Comparison of ENCODE assay signal across 22 cellular contexts in the genomic region with DNA sequence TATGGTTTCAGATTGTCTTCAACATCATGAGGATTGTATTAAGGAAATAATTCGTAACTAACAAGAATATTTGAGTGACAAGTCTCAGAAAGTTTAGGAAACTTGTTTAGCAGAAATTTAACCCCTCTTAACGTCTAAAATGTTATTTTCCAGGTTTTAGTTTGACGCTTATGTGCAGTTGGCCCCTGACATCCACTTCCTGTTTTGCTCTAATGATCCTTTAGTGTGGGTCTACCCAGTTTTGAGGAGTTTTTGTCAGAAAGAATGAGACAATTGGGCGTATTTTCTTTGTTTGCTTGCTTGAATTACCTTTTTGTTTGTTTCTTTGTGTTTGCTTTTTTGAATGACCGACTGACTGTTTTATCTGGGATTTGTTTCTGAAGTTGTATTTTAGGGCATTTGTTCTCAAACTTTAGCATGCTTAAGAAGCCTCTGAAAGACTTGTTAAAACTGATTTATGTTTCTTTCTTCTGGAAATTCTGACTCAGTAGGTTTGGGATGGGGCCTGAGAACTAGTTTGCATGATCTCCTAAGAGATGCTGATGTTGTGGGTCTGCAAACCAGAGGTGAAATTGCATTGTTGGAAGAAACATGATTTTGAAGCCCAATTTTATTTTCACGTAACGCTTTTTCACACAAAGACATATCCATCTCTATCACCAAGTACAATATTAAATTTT. TPM values are rescaled to one million over a fixed set of nuclear protein-coding genes. Genes with fewer than 3 reads are reported as not detected.
DNase-seq lines count a peak whose midpoint lies in the region; ATAC-seq and TF ChIP-seq lines count a peak whose summit lies in the region.
"Had no signal": no experiment of that assay in that cellular context is flagged by ENCODE, and none has a peak within 500 bp of the region (broad histone marks: within the 10 kb centered on the region; RNA-seq: fewer than 3 reads in every experiment).

No MANE protein-coding gene starts in this region.

- H3K27me3 Mint-ChIP-seq in GM23338 (ENCODE audit: insufficient read depth, low read depth, poor library complexity) (no peaks in the 10 kb centered on the region), nephron progenitor cell (ENCODE audit: low read depth, poor library complexity) (no peaks in the 10 kb centered on the region)
- no peaks in the 10 kb centered on the region for H3K27me3 Mint-ChIP-seq in activated T-helper 1 cell treated with anti-CD3 and anti-CD28 coated beads, Interleukin-12 subunit alpha, Interleukin-12 subunit beta, Interleukin-2, Interleukin-4 antibody, amounts not matched to agents 30 ng/mL and 10 ng/mL and 1 ng/mL, durations not matched to agents 14 hours and 24 hours and 36 hours (ENCODE audit: insufficient read depth)
- no peaks in the 10 kb centered on the region for H3K27me3 Mint-ChIP-seq in activated naive CD4-positive, alpha-beta T cell treated with anti-CD3 and anti-CD28 coated beads, Interleukin-2, amount 10 ng/mL, durations not matched to agents 7 days and 5 days
- H3K27me3 Mint-ChIP-seq: activated B cell treated with CpG ODN at 0.5 μM for 24 hours; activated CD4-positive, alpha-beta memory T cell treated with anti-CD3 and anti-CD28 coated beads, Interleukin-2, amount 10 ng/mL, durations not matched to agents 7 days and 5 days; natural killer cell treated with Interleukin-12 subunit alpha and Interleukin-12 subunit beta and Interleukin-15 and Interleukin-18, amount 100 ng/mL, for 72 hours had no signal

- H3K4me2 ChIP-seq in BLaER1 (peak overlapping the region; percentile 30), GM23338 (0 out of 2 replicates have a peak overlapping the region, but pooled peaks have one; percentile 4)

- no peaks in the 10 kb centered on the region for H3K27me3 ChIP-seq in BLaER1
- no peaks in the 10 kb centered on the region for H3K27me3 ChIP-seq in GM23338 (ENCODE audit: insufficient read depth)
- H3K27me3 ChIP-seq: upper lobe of left lung had no signal

- CTCF ChIA-PET in activated naive CD4-positive, alpha-beta T cell treated with anti-CD3 and anti-CD28 coated beads, Interleukin-2, amount 10 ng/mL, durations not matched to agents 7 days and 5 days (lab: Charles Lee): no interaction called here

- H4K20me1 ChIP-seq in BLaER1 (no peaks in the 10 kb centered on the region), GM23338 (replicated peaks; ENCODE audit: insufficient read depth) (no peaks in the 10 kb centered on the region)

- no peak overlapping the region for H3K4me3 ChIP-seq in BLaER1
- H3K4me3 ChIP-seq in GM23338: no peak overlapping the region
- H3K4me3 ChIP-seq: upper lobe of left lung had no signal

- no peak for TF ChIP-seq CTCF in GM23338 (conservative IDR thresholded peaks at IDR 0.05; ENCODE audit: low read depth in 2 of 2)
- no peak for TF ChIP-seq CTCF in nephron progenitor cell (IDR thresholded peaks at IDR 0.05)

- no peak overlapping the region for H3K27ac ChIP-seq in BLaER1
- H3K27ac ChIP-seq in GM23338 (ENCODE audit: low read depth): peak overlapping the region; percentile 46; the same call in 1 of the 2 replicates
- H3K27ac ChIP-seq: C4-2B, upper lobe of left lung had no signal

- peaks cover 16% of the 10 kb centered on the region for H3K36me3 Mint-ChIP-seq in GM23338 (ENCODE audit: low read depth)
- H3K36me3 Mint-ChIP-seq in activated T-helper 1 cell treated with anti-CD3 and anti-CD28 coated beads, Interleukin-12 subunit alpha, Interleukin-12 subunit beta, Interleukin-2, Interleukin-4 antibody, amounts not matched to agents 30 ng/mL and 10 ng/mL and 1 ng/mL, durations not matched to agents 14 hours and 24 hours and 36 hours (ENCODE audit: low read depth): peaks cover 5% of the 10 kb centered on the region
- H3K36me3 Mint-ChIP-seq in nephron progenitor cell (ENCODE audit: low read depth): peaks cover 17% of the 10 kb centered on the region
- H3K36me3 Mint-ChIP-seq in activated naive CD4-positive, alpha-beta T cell treated with anti-CD3 and anti-CD28 coated beads, Interleukin-2, amount 10 ng/mL, durations not matched to agents 7 days and 5 days: no peaks in the 10 kb centered on the region
- H3K36me3 Mint-ChIP-seq: immature natural killer cell; natural killer cell treated with Interleukin-12 subunit alpha and Interleukin-12 subunit beta and Interleukin-15 and Interleukin-18, amount 100 ng/mL, for 72 hours had no signal

- peaks cover 3% of the 10 kb centered on the region; the same call in 1 of the 2 replicates for H3K9me2 ChIP-seq in GM23338 (ENCODE audit: insufficient read depth)

- H3K4me1 ChIP-seq in BLaER1 (peaks cover 11% of the 10 kb centered on the region), GM23338 (ENCODE audit: insufficient read depth) (peaks cover 25% of the 10 kb centered on the region; the same call in 1 of the 2 replicates)
- H3K4me1 ChIP-seq: upper lobe of left lung had no signal

- intact Hi-C loops in activated T-helper 1 cell treated with anti-CD3 and anti-CD28 coated beads, Interleukin-12 subunit alpha, Interleukin-12 subunit beta, Interleukin-2, Interleukin-4 antibody, amounts not matched to agents 30 ng/mL and 10 ng/mL and 1 ng/mL, durations not matched to agents 14 hours and 24 hours and 36 hours (cut with micrococcal nuclease): no loop called here

- no peaks in the 10 kb centered on the region for H3K79me2 ChIP-seq in GM23338 (replicated peaks; ENCODE audit: insufficient read depth)

- H3F3A ChIP-seq in GM23338 (replicated peaks; ENCODE audit: low read depth): no peaks in the 10 kb centered on the region

- H3K4me3 Mint-ChIP-seq in GM23338 (no peak overlapping the region), nephron progenitor cell (no peak overlapping the region)
- H3K4me3 Mint-ChIP-seq in activated T-helper 1 cell treated with anti-CD3 and anti-CD28 coated beads, Interleukin-12 subunit alpha, Interleukin-12 subunit beta, Interleukin-2, Interleukin-4 antibody, amounts not matched to agents 30 ng/mL and 10 ng/mL and 1 ng/mL, durations not matched to agents 14 hours and 24 hours and 36 hours: no peak overlapping the region
- no peak overlapping the region for H3K4me3 Mint-ChIP-seq in activated naive CD4-positive, alpha-beta T cell treated with anti-CD3 and anti-CD28 coated beads, Interleukin-2, amount 10 ng/mL, durations not matched to agents 7 days and 5 days
- H3K4me3 Mint-ChIP-seq: activated B cell treated with CpG ODN at 0.5 μM for 24 hours; activated CD4-positive, alpha-beta memory T cell treated with anti-CD3 and anti-CD28 coated beads, Interleukin-2, amount 10 ng/mL, durations not matched to agents 7 days and 5 days; immature natural killer cell; natural killer cell treated with Interleukin-12 subunit alpha and Interleukin-12 subunit beta and Interleukin-15 and Interleukin-18, amount 100 ng/mL, for 72 hours had no signal

- H3K36me3 ChIP-seq in BLaER1: no peaks in the 10 kb centered on the region
- H3K36me3 ChIP-seq in GM23338 (ENCODE audit: insufficient read depth): 0 out of 2 replicates have a peak, but pooled peaks cover 5% of the 10 kb centered on the region
- H3K36me3 ChIP-seq: upper lobe of left lung had no signal

- H2AFZ ChIP-seq in GM23338: no peak overlapping the region

- H3K9me3 Mint-ChIP-seq in GM23338 (peaks cover 9% of the 10 kb centered on the region), nephron progenitor cell (peaks cover 5% of the 10 kb centered on the region)
- H3K9me3 Mint-ChIP-seq in activated T-helper 1 cell treated with anti-CD3 and anti-CD28 coated beads, Interleukin-12 subunit alpha, Interleukin-12 subunit beta, Interleukin-2, Interleukin-4 antibody, amounts not matched to agents 30 ng/mL and 10 ng/mL and 1 ng/mL, durations not matched to agents 14 hours and 24 hours and 36 hours: peaks cover 8% of the 10 kb centered on the region
- H3K9me3 Mint-ChIP-seq in activated naive CD4-positive, alpha-beta T cell treated with anti-CD3 and anti-CD28 coated beads, Interleukin-2, amount 10 ng/mL, durations not matched to agents 7 days and 5 days: peaks cover 1% of the 10 kb centered on the region
- H3K9me3 Mint-ChIP-seq: activated B cell treated with CpG ODN at 0.5 μM for 24 hours had no signal

- no peak for ATAC-seq in GM23338
- ATAC-seq: left lobe of liver; natural killer cell treated with Interleukin-12 subunit alpha and Interleukin-12 subunit beta and Interleukin-15 and Interleukin-18, amount 100 ng/mL, for 72 hours had no signal

- H3K4me1 Mint-ChIP-seq in GM23338 (peaks cover 6% of the 10 kb centered on the region), nephron progenitor cell (peaks cover 12% of the 10 kb centered on the region)
- H3K4me1 Mint-ChIP-seq in activated T-helper 1 cell treated with anti-CD3 and anti-CD28 coated beads, Interleukin-12 subunit alpha, Interleukin-12 subunit beta, Interleukin-2, Interleukin-4 antibody, amounts not matched to agents 30 ng/mL and 10 ng/mL and 1 ng/mL, durations not matched to agents 14 hours and 24 hours and 36 hours (ENCODE audit: low read depth): peaks cover 12% of the 10 kb centered on the region
- peaks cover 2% of the 10 kb centered on the region for H3K4me1 Mint-ChIP-seq in activated naive CD4-positive, alpha-beta T cell treated with anti-CD3 and anti-CD28 coated beads, Interleukin-2, amount 10 ng/mL, durations not matched to agents 7 days and 5 days
- H3K4me1 Mint-ChIP-seq: activated B cell treated with CpG ODN at 0.5 μM for 24 hours; activated CD4-positive, alpha-beta memory T cell treated with anti-CD3 and anti-CD28 coated beads, Interleukin-2, amount 10 ng/mL, durations not matched to agents 7 days and 5 days; immature natural killer cell had no signal

- no peak overlapping the region; the same call in 1 of the 2 replicates for H3K27ac Mint-ChIP-seq in GM23338
- H3K27ac Mint-ChIP-seq in activated T-helper 1 cell treated with anti-CD3 and anti-CD28 coated beads, Interleukin-12 subunit alpha, Interleukin-12 subunit beta, Interleukin-2, Interleukin-4 antibody, amounts not matched to agents 30 ng/mL and 10 ng/mL and 1 ng/mL, durations not matched to agents 14 hours and 24 hours and 36 hours: peak overlapping the region; percentile 35
- H3K27ac Mint-ChIP-seq in nephron progenitor cell: peak overlapping the region; percentile 30
- H3K27ac Mint-ChIP-seq in activated naive CD4-positive, alpha-beta T cell treated with anti-CD3 and anti-CD28 coated beads, Interleukin-2, amount 10 ng/mL, durations not matched to agents 7 days and 5 days: no peak overlapping the region
- H3K27ac Mint-ChIP-seq: activated B cell treated with CpG ODN at 0.5 μM for 24 hours; activated CD4-positive, alpha-beta memory T cell treated with anti-CD3 and anti-CD28 coated beads, Interleukin-2, amount 10 ng/mL, durations not matched to agents 7 days and 5 days; immature natural killer cell; natural killer cell treated with Interleukin-12 subunit alpha and Interleukin-12 subunit beta and Interleukin-15 and Interleukin-18, amount 100 ng/mL, for 72 hours had no signal

- peaks cover 4% of the 10 kb centered on the region; the same call in 1 of the 2 replicates for H3K9me3 ChIP-seq in BLaER1
- H3K9me3 ChIP-seq: upper lobe of left lung had no signal

- DNase-seq in GM23338 (ENCODE audit: low spot score) (no peak), nephron progenitor cell (no peak), cerebellar cortex (ENCODE audit: low spot score) (no peak), MV-4-11 (lab: John Stamatoyannopoulos, UW) (no peak), NCI-H2081 treated with DMSO at 0.1 percent for 48 hours (lab: John Stamatoyannopoulos, UW) (no peak)
- DNase-seq in activated T-helper 1 cell treated with anti-CD3 and anti-CD28 coated beads, Interleukin-12 subunit alpha, Interleukin-12 subunit beta, Interleukin-2, Interleukin-4 antibody, amounts not matched to agents 30 ng/mL and 10 ng/mL and 1 ng/mL, durations not matched to agents 14 hours and 24 hours and 36 hours (ENCODE audit: low spot score): no peak
- no peak for DNase-seq in activated naive CD4-positive, alpha-beta T cell treated with anti-CD3 and anti-CD28 coated beads, Interleukin-2, amount 10 ng/mL, durations not matched to agents 7 days and 5 days
- DNase-seq: activated B cell treated with CpG ODN at 0.5 μM for 24 hours; activated CD4-positive, alpha-beta memory T cell treated with anti-CD3 and anti-CD28 coated beads, Interleukin-2, amount 10 ng/mL, durations not matched to agents 7 days and 5 days; activated gamma-delta T cell treated with Interleukin-2 at 50 U/mL for 16 hours; amniotic stem cell; cortex of kidney; GDM1; immature natural killer cell; NCI-H1436; NCI-H524 treated with DMSO at 0.1 percent for 48 hours; T-helper 9 cell; upper lobe of left lung had no signal

- H3K9ac ChIP-seq in BLaER1: no peak overlapping the region

RNA-seq across cellular contexts. Expression of a gene that starts 20.6 kb away (rescaled TPM):
- 3.2 and 5.5 TPM in 2 replicates for total RNA-seq in GM23338 (2014; rRNA removed; shearing (Covaris generic))
- 4.4 and 7.4 TPM in 2 replicates for polyA plus RNA-seq in GM23338 (2016; fragmentation: Nextera tagmentation; extraction: Ambion mirVana)
- total RNA-seq in activated T-helper 1 cell treated with anti-CD3 and anti-CD28 coated beads, Interleukin-12 subunit alpha, Interleukin-12 subunit beta, Interleukin-2, Interleukin-4 antibody, amounts not matched to agents 30 ng/mL and 10 ng/mL and 1 ng/mL, durations not matched to agents 14 hours and 24 hours and 36 hours: 3.4 and 3.7 TPM in 2 replicates
- polyA plus RNA-seq: immature natural killer cell had no signal

Comparison
In these comparisons a context has a peak if more than half of its experiments do, and no peak if none do; other contexts are left out.
1. H3K27ac Mint-ChIP-seq: peak in activated T-helper 1 cell treated with anti-CD3 and anti-CD28 coated beads, Interleukin-12 subunit alpha, Interleukin-12 subunit beta, Interleukin-2, Interleukin-4 antibody, amounts not matched to agents 30 ng/mL and 10 ng/mL and 1 ng/mL, durations not matched to agents 14 hours and 24 hours and 36 hours (single experiment) and nephron progenitor cell (single experiment); none in GM23338 (single experiment) and activated naive CD4-positive, alpha-beta T cell treated with anti-CD3 and anti-CD28 coated beads, Interleukin-2, amount 10 ng/mL, durations not matched to agents 7 days and 5 days (single experiment).